In the genomic region with DNA sequence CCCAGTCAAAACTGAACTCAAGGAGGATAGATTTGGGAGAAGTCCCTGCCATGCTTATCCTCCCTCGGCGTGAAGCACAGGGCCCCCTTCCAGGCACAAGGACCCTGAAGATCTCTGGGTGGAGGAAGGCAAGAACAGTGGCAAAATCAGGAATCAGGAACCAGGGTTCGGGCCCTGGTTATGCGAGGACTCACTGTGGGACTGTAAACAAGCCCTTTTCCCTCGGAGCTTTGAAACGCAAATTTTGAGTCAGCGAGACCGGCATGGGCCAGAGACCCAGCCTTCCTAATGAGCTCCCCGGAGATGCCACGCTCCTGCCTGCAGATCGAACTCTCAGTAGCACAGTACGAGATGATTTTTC, we compare ENCODE assay signal across 8 cellular contexts.
A peak's percentile ranks its signal among the peaks of the same experiment; 100 is the strongest.
DNase-seq lines count a peak whose midpoint lies in the region; ATAC-seq lines count a peak whose summit lies in the region.
"Had no signal": no experiment of that assay in that cellular context is flagged by ENCODE, and none has a peak within 500 bp of the region (broad histone marks: within the 10 kb centered on the region; RNA-seq: fewer than 3 reads in every experiment).

No MANE protein-coding gene starts in this region.

- peak overlapping the region; percentile 83 for H3K27ac Mint-ChIP-seq in activated CD4-positive, alpha-beta memory T cell treated with anti-CD3 and anti-CD28 coated beads, Interleukin-2, amount 10 ng/mL, durations not matched to agents 7 days and 5 days
- H3K27ac Mint-ChIP-seq in immature natural killer cell: peak overlapping the region; percentile 38 to 92 (median 84)
- H3K27ac Mint-ChIP-seq in stimulated activated naive CD8-positive, alpha-beta T cell treated with anti-CD3 and anti-CD28 coated beads, Interleukin-15, amount 100 ng/mL, for 72 hours: no peak overlapping the region

- H3K27me3 Mint-ChIP-seq in activated CD4-positive, alpha-beta memory T cell treated with anti-CD3 and anti-CD28 coated beads, Interleukin-2, amount 10 ng/mL, durations not matched to agents 7 days and 5 days: peaks cover 68% of the 10 kb centered on the region
- H3K27me3 Mint-ChIP-seq in immature natural killer cell (ENCODE audit: low read depth in 3 of 3): peaks cover 4 to 11% (median 4%) of the 10 kb centered on the region in 3 donors
- H3K27me3 Mint-ChIP-seq in stimulated activated naive CD8-positive, alpha-beta T cell treated with anti-CD3 and anti-CD28 coated beads, Interleukin-15, amount 100 ng/mL, for 72 hours: peaks cover 55% of the 10 kb centered on the region

- H3K4me1 Mint-ChIP-seq in activated CD4-positive, alpha-beta memory T cell treated with anti-CD3 and anti-CD28 coated beads, Interleukin-2, amount 10 ng/mL, durations not matched to agents 7 days and 5 days: peaks cover 40% of the 10 kb centered on the region
- H3K4me1 Mint-ChIP-seq in immature natural killer cell: peaks cover 63 to 79% of the 10 kb centered on the region in 2 donors
- H3K4me1 Mint-ChIP-seq in stimulated activated naive CD8-positive, alpha-beta T cell treated with anti-CD3 and anti-CD28 coated beads, Interleukin-15, amount 100 ng/mL, for 72 hours: peaks cover 69% of the 10 kb centered on the region

- H3K9me3 Mint-ChIP-seq in activated CD4-positive, alpha-beta memory T cell treated with anti-CD3 and anti-CD28 coated beads, Interleukin-2, amount 10 ng/mL, durations not matched to agents 7 days and 5 days: no peaks in the 10 kb centered on the region
- no peaks in the 10 kb centered on the region for H3K9me3 Mint-ChIP-seq in immature natural killer cell
- peaks cover 6 to 7% of the 10 kb centered on the region in 2 donors for H3K9me3 Mint-ChIP-seq in stimulated activated naive CD8-positive, alpha-beta T cell treated with anti-CD3 and anti-CD28 coated beads, Interleukin-15, amount 100 ng/mL, for 72 hours

- CTCF ChIA-PET in activated CD4-positive, alpha-beta memory T cell treated with anti-CD3 and anti-CD28 coated beads, Interleukin-2, amount 10 ng/mL, durations not matched to agents 7 days and 5 days (lab: Charles Lee): interaction anchor here (0.9 kb wide), 1 partner anchor 147 kb away, joined by 3 read pairs; no protein-coding TSS in a partner anchor

- POLR2A ChIA-PET in activated CD4-positive, alpha-beta memory T cell treated with anti-CD3 and anti-CD28 coated beads, Interleukin-2, amount 10 ng/mL, durations not matched to agents 7 days and 5 days (lab: Charles Lee): interaction anchor here (1.1 to 2.4 kb wide), 8 partner anchors 12 to 233 kb away, joined by 3 to 12 read pairs (median 4); a partner anchor contains a TSS

- ATAC-seq in HG03175 (IDR thresholded peaks at IDR 0.05; ENCODE audit: unreplicated experiment): peak; percentile 0
- ATAC-seq in stimulated activated naive CD8-positive, alpha-beta T cell treated with anti-CD3 and anti-CD28 coated beads, Interleukin-15, amount 100 ng/mL, for 72 hours: no peak

- DNase-seq in activated CD4-positive, alpha-beta memory T cell treated with anti-CD3 and anti-CD28 coated beads, Interleukin-2, amount 10 ng/mL, durations not matched to agents 7 days and 5 days: no peak
- DNase-seq in immature natural killer cell (no peak), inferior parietal cortex (ENCODE audit: extremely low spot score) (no peak), NCI-H2107 treated with DMSO at 0.1 percent for 48 hours (lab: John Stamatoyannopoulos, UW; ENCODE audit: unreplicated experiment) (no peak), medulla oblongata (ENCODE audit: extremely low spot score) (no peak)
- DNase-seq in stimulated activated naive CD8-positive, alpha-beta T cell treated with anti-CD3 and anti-CD28 coated beads, Interleukin-15, amount 100 ng/mL, for 72 hours: no peak
- DNase-seq: NCI-H510A had no signal

- peak overlapping the region; percentile 60 for H3K4me3 Mint-ChIP-seq in activated CD4-positive, alpha-beta memory T cell treated with anti-CD3 and anti-CD28 coated beads, Interleukin-2, amount 10 ng/mL, durations not matched to agents 7 days and 5 days
- H3K4me3 Mint-ChIP-seq in immature natural killer cell: peak overlapping the region; percentile 59 to 89 (median 79)
- H3K4me3 Mint-ChIP-seq in stimulated activated naive CD8-positive, alpha-beta T cell treated with anti-CD3 and anti-CD28 coated beads, Interleukin-15, amount 100 ng/mL, for 72 hours: peak overlapping the region; percentile 88

- peaks cover 18% of the 10 kb centered on the region for H3K36me3 Mint-ChIP-seq in activated CD4-positive, alpha-beta memory T cell treated with anti-CD3 and anti-CD28 coated beads, Interleukin-2, amount 10 ng/mL, durations not matched to agents 7 days and 5 days (ENCODE audit: low read depth)
- H3K36me3 Mint-ChIP-seq in immature natural killer cell: no peaks in the 10 kb centered on the region

Comparison
In these comparisons a context has a peak if more than half of its experiments do, and no peak if none do; other contexts are left out.
1. H3K27ac Mint-ChIP-seq: peak in activated CD4-positive, alpha-beta memory T cell treated with anti-CD3 and anti-CD28 coated beads, Interleukin-2, amount 10 ng/mL, durations not matched to agents 7 days and 5 days (single experiment) and immature natural killer cell (6 of 6); none in stimulated activated naive CD8-positive, alpha-beta T cell treated with anti-CD3 and anti-CD28 coated beads, Interleukin-15, amount 100 ng/mL, for 72 hours (0 of 2).
2. Peak in every context shown above with its lines, with median percentiles within 50 percentile points of each other: H3K4me3 Mint-ChIP-seq.